ENCODE assay signal across 17 cellular contexts in genomic region chr4:169628579-169628978, GRCh38.
"Had no signal": no experiment of that assay in that cellular context is flagged by ENCODE, and none has a peak within 500 bp of the region (broad histone marks: within the 10 kb centered on the region; RNA-seq: fewer than 3 reads in every experiment).

No MANE protein-coding gene starts in this region.

- H3K36me3 ChIP-seq: adrenal gland, tibial artery had no signal

- H3K4me1 ChIP-seq: tibial artery had no signal

- H3K9me3 Mint-ChIP-seq: activated CD4-positive, alpha-beta T cell treated with anti-CD3 and anti-CD28 coated beads, Interleukin-2, amount 10 ng/mL, durations not matched to agents 24 days and 14 days; activated CD8-positive, alpha-beta T cell treated with anti-CD3 and anti-CD28 coated beads for 36 hours; dendritic cell treated with granulocyte-macrophage colony-stimulating factor and Interleukin-4, amounts not matched to agents 40 ng/mL and 50 ng/mL, for 4 days had no signal

- H3K27me3 ChIP-seq: adrenal gland, tibial artery had no signal

- H3K27me3 Mint-ChIP-seq: activated CD4-positive, alpha-beta T cell treated with anti-CD3 and anti-CD28 coated beads, Interleukin-2, amount 10 ng/mL, durations not matched to agents 24 days and 14 days; activated CD8-positive, alpha-beta T cell treated with anti-CD3 and anti-CD28 coated beads for 36 hours; dendritic cell treated with granulocyte-macrophage colony-stimulating factor and Interleukin-4, amounts not matched to agents 40 ng/mL and 50 ng/mL, for 4 days had no signal

- H3K4me3 Mint-ChIP-seq: activated CD4-positive, alpha-beta T cell treated with anti-CD3 and anti-CD28 coated beads, Interleukin-2, amount 10 ng/mL, durations not matched to agents 24 days and 14 days; activated CD8-positive, alpha-beta T cell treated with anti-CD3 and anti-CD28 coated beads for 36 hours; dendritic cell treated with granulocyte-macrophage colony-stimulating factor and Interleukin-4, amounts not matched to agents 40 ng/mL and 50 ng/mL, for 4 days; nephron progenitor cell had no signal

- H3K27ac ChIP-seq: adrenal gland, tibial artery had no signal

- DNase-seq: activated CD4-positive, alpha-beta T cell treated with anti-CD3 and anti-CD28 coated beads, Interleukin-2, amount 10 ng/mL, durations not matched to agents 24 days and 14 days; activated CD8-positive, alpha-beta T cell treated with anti-CD3 and anti-CD28 coated beads for 36 hours; activated effector memory CD4-positive, alpha-beta T cell treated with Interleukin-2 at 50 U/mL for 16 hours; activated naive CD4-positive, alpha-beta T cell treated with anti-CD3 and anti-CD28 coated beads, Interleukin-2, amount 50 U/mL, for 16 hours; activated T-cell treated with anti-CD3 and anti-CD28 coated beads, Interleukin-2, amount 50 U/mL, for 1 hour; adrenal gland; effector memory CD4-positive, alpha-beta T cell; foreskin melanocyte; nephron progenitor cell; nucleus accumbens; stimulated activated CD4-positive, alpha-beta T cell treated with anti-CD3 and anti-CD28 coated beads, Interleukin-2, amount 100 ng/mL, for 24 hours; stimulated activated naive CD8-positive, alpha-beta T cell treated with anti-CD3 and anti-CD28 coated beads, Interleukin-15, Interleukin-2, amounts not matched to agents 100 U/mL and 50 U/mL, for 24 hours; substantia nigra; T-helper 1 cell; tibial artery had no signal

- H3K4me3 ChIP-seq: adrenal gland, tibial artery had no signal

- ATAC-seq: activated CD8-positive, alpha-beta T cell treated with anti-CD3 and anti-CD28 coated beads for 36 hours; left lobe of liver; stimulated activated naive CD8-positive, alpha-beta T cell treated with anti-CD3 and anti-CD28 coated beads, Interleukin-15, Interleukin-2, amounts not matched to agents 100 U/mL and 50 U/mL, for 24 hours had no signal

- H3K9me3 ChIP-seq: adrenal gland, tibial artery had no signal

- H3K27ac Mint-ChIP-seq: activated CD4-positive, alpha-beta T cell treated with anti-CD3 and anti-CD28 coated beads, Interleukin-2, amount 10 ng/mL, durations not matched to agents 24 days and 14 days; activated CD8-positive, alpha-beta T cell treated with anti-CD3 and anti-CD28 coated beads for 36 hours; dendritic cell treated with granulocyte-macrophage colony-stimulating factor and Interleukin-4, amounts not matched to agents 40 ng/mL and 50 ng/mL, for 4 days; nephron progenitor cell had no signal
